In the genomic region with DNA sequence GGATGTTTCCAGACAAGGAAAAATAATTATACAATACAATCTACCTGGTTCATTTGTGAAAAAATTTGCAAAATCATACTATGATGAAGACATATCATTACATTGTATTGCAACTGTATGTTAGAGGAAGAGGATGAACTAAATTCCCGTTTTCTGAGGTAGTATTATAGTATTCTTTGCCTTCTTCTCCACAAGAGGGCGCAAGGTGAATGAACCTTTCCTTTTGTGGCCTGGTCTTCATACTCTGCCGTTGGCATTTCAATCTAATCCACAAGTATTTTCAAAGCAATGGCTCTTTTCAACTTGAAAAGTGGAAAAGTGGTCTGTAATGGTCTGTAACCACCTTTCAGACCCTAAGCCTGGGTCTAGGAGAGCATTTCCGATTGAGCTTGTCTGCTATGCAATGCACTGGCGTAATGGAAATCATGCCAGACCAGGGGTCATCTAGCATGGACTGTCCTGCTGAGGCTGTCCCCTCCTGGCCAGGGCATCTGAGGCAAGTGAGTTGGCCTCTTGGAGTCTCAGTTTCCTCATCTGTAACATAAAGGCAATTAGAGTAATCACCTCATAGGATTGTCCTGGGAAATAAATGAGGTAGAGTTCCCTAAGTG, we compare ENCODE assay signal across 8 cellular contexts. TPM values are rescaled to one million over a fixed set of nuclear protein-coding genes. Genes with fewer than 3 reads are reported as not detected.
DNase-seq lines count a peak whose midpoint lies in the region; ATAC-seq and TF ChIP-seq lines count a peak whose summit lies in the region.

No MANE protein-coding gene starts in this region.

- CTCF ChIA-PET in activated naive CD4-positive, alpha-beta T cell treated with anti-CD3 and anti-CD28 coated beads, Interleukin-2, amount 10 ng/mL, durations not matched to agents 7 days and 5 days (lab: Charles Lee) = interaction anchor here (0.6 to 2.2 kb wide), 7 partner anchors 8 to 530 kb away, joined by 3 to 6 read pairs (median 3); no protein-coding TSS in a partner anchor

- no peaks in the 10 kb centered on the region for H3K4me1 ChIP-seq in psoas muscle

- no peaks in the 10 kb centered on the region for H3K9me3 Mint-ChIP-seq in activated naive CD4-positive, alpha-beta T cell treated with anti-CD3 and anti-CD28 coated beads, Interleukin-2, amount 10 ng/mL, durations not matched to agents 7 days and 5 days
- H3K9me3 Mint-ChIP-seq in glutamatergic neuron (ENCODE audit: unreplicated experiment) = no peaks in the 10 kb centered on the region

- H3K4me3 Mint-ChIP-seq in activated naive CD4-positive, alpha-beta T cell treated with anti-CD3 and anti-CD28 coated beads, Interleukin-2, amount 10 ng/mL, durations not matched to agents 7 days and 5 days = no peak overlapping the region
- no peak overlapping the region for H3K4me3 Mint-ChIP-seq in glutamatergic neuron (ENCODE audit: unreplicated experiment)

- H3K4me1 Mint-ChIP-seq in activated naive CD4-positive, alpha-beta T cell treated with anti-CD3 and anti-CD28 coated beads, Interleukin-2, amount 10 ng/mL, durations not matched to agents 7 days and 5 days = peaks cover 23% of the 10 kb centered on the region
- H3K4me1 Mint-ChIP-seq in glutamatergic neuron (ENCODE audit: low read depth, unreplicated experiment) = peaks cover 7% of the 10 kb centered on the region

- no peak overlapping the region for H3K27ac ChIP-seq in psoas muscle

- WGBS in psoas muscle, 3 donors = 35 to 41% (median 37%) methylated on average over 5 of the region's 5 CpGs

- DNase-seq in DMS153 treated with DMSO at 0.1 percent for 48 hours (lab: John Stamatoyannopoulos, UW; ENCODE audit: unreplicated experiment) = peak; percentile 38
- DNase-seq in KG1 (lab: John Stamatoyannopoulos, UW) = peak; percentile 60
- peak; percentile 59 for DNase-seq in NOMO-1 treated with dmso at 0.1 percent for 144 hours (lab: John Stamatoyannopoulos, UW; ENCODE audit: unreplicated experiment)
- peak; percentile 49 for DNase-seq in activated naive CD4-positive, alpha-beta T cell treated with anti-CD3 and anti-CD28 coated beads, Interleukin-2, amount 10 ng/mL, durations not matched to agents 7 days and 5 days
- DNase-seq in glutamatergic neuron = no peak
- no peak for DNase-seq in psoas muscle

- no peak overlapping the region for H3K27ac Mint-ChIP-seq in activated naive CD4-positive, alpha-beta T cell treated with anti-CD3 and anti-CD28 coated beads, Interleukin-2, amount 10 ng/mL, durations not matched to agents 7 days and 5 days
- H3K27ac Mint-ChIP-seq in glutamatergic neuron (ENCODE audit: unreplicated experiment) = no peak overlapping the region

- H3K36me3 ChIP-seq in psoas muscle (ENCODE audit: insufficient read depth in 1 of 2, low read depth in 1 of 2) = no peaks in the 10 kb centered on the region

- no peak overlapping the region for H3K4me3 ChIP-seq in psoas muscle

- intact Hi-C loops in psoas muscle (cut with DNase I) = loop anchor here in 1 of 2 donors (5.0 kb wide), 1 partner anchor 544 kb away; no protein-coding TSS in a partner anchor

- no peaks in the 10 kb centered on the region for H3K9me3 ChIP-seq in psoas muscle

- H3K27me3 ChIP-seq in psoas muscle (ENCODE audit: insufficient read depth in 3 of 3, low read length in 2 of 3) = no peaks in the 10 kb centered on the region

- peak; percentile 61 for ATAC-seq in GM21367 (IDR thresholded peaks at IDR 0.05; ENCODE audit: unreplicated experiment)
- peak; percentile 73 to 90 (median 77) for ATAC-seq in psoas muscle
- ATAC-seq in GM18520 (IDR thresholded peaks at IDR 0.05; ENCODE audit: unreplicated experiment) = no peak

- H3K36me3 Mint-ChIP-seq in activated naive CD4-positive, alpha-beta T cell treated with anti-CD3 and anti-CD28 coated beads, Interleukin-2, amount 10 ng/mL, durations not matched to agents 7 days and 5 days = no peaks in the 10 kb centered on the region
- no peaks in the 10 kb centered on the region for H3K36me3 Mint-ChIP-seq in glutamatergic neuron (ENCODE audit: unreplicated experiment)

- TF ChIP-seq CTCF in glutamatergic neuron (IDR thresholded peaks at IDR 0.05; ENCODE audit: partially characterized antibody, unreplicated experiment) (peak; percentile 87), psoas muscle (IDR thresholded peaks at IDR 0.05) (peak; percentile 83)

- no peaks in the 10 kb centered on the region for H3K27me3 Mint-ChIP-seq in activated naive CD4-positive, alpha-beta T cell treated with anti-CD3 and anti-CD28 coated beads, Interleukin-2, amount 10 ng/mL, durations not matched to agents 7 days and 5 days
- peaks cover 2% of the 10 kb centered on the region for H3K27me3 Mint-ChIP-seq in glutamatergic neuron (ENCODE audit: unreplicated experiment)

RNA-seq across cellular contexts. Expression of a gene that starts 30.8 kb away (rescaled TPM):
- total RNA-seq in glutamatergic neuron (ENCODE audit: unreplicated experiment) (2.1 TPM), psoas muscle (under 1 TPM; 0.30 to 0.79 (median 0.74) TPM)
- polyA plus RNA-seq in psoas muscle = under 1 TPM; 0.38 to 0.73 (median 0.52) TPM

Comparison
In these comparisons a context has a peak if more than half of its experiments do, and no peak if none do; other contexts are left out.
1. DNase-seq: peak in DMS153 treated with DMSO at 0.1 percent for 48 hours (single experiment), KG1 (single experiment), NOMO-1 treated with dmso at 0.1 percent for 144 hours (single experiment) and activated naive CD4-positive, alpha-beta T cell treated with anti-CD3 and anti-CD28 coated beads, Interleukin-2, amount 10 ng/mL, durations not matched to agents 7 days and 5 days (single experiment); none in glutamatergic neuron (single experiment) and psoas muscle (0 of 2).